In genomic region chr5:141879941-141880738, GRCh38 we compare ENCODE assay signal across 13 cellular contexts. TPM values are rescaled to one million over a fixed set of nuclear protein-coding genes. Genes with fewer than 3 reads are reported as not detected.
DNase-seq lines count a peak whose midpoint lies in the region; ATAC-seq lines count a peak whose summit lies in the region.
"Had no signal": no experiment of that assay in that cellular context is flagged by ENCODE, and none has a peak within 500 bp of the region (broad histone marks: within the 10 kb centered on the region; RNA-seq: fewer than 3 reads in every experiment).

No MANE protein-coding gene starts in this region.

- H3K9me3 Mint-ChIP-seq in T-helper 1 cell treated with Interleukin-12 subunit alpha and Interleukin-12 subunit beta and Interleukin-4 antibody, amounts not matched to agents 30 μg/mL and 1 μg/mL, for 36 hours: no peaks in the 10 kb centered on the region
- no peaks in the 10 kb centered on the region for H3K9me3 Mint-ChIP-seq in stimulated activated effector memory CD8-positive, alpha-beta T cell treated with anti-CD3 and anti-CD28 coated beads, Interleukin-12 subunit alpha, Interleukin-12 subunit beta, amount 100 ng/mL, for 72 hours
- H3K9me3 Mint-ChIP-seq: IgD-negative memory B cell had no signal

- peak overlapping the region; percentile 47 for H3K27ac Mint-ChIP-seq in T-helper 1 cell treated with Interleukin-12 subunit alpha and Interleukin-12 subunit beta and Interleukin-4 antibody, amounts not matched to agents 30 μg/mL and 1 μg/mL, for 36 hours
- H3K27ac Mint-ChIP-seq in stimulated activated effector memory CD8-positive, alpha-beta T cell treated with anti-CD3 and anti-CD28 coated beads, Interleukin-12 subunit alpha, Interleukin-12 subunit beta, amount 100 ng/mL, for 72 hours: peak overlapping the region; percentile 43
- H3K27ac Mint-ChIP-seq: activated CD4-positive, alpha-beta T cell treated with anti-CD3 and anti-CD28 coated beads for 36 hours had no signal

- ATAC-seq in left lobe of liver: no peak
- no peak for ATAC-seq in stimulated activated effector memory CD8-positive, alpha-beta T cell treated with anti-CD3 and anti-CD28 coated beads, Interleukin-12 subunit alpha, Interleukin-12 subunit beta, amount 100 ng/mL, for 72 hours
- ATAC-seq in GM19452 (IDR thresholded peaks at IDR 0.05; ENCODE audit: unreplicated experiment): no peak

- no peak overlapping the region for H3K4me3 Mint-ChIP-seq in T-helper 1 cell treated with Interleukin-12 subunit alpha and Interleukin-12 subunit beta and Interleukin-4 antibody, amounts not matched to agents 30 μg/mL and 1 μg/mL, for 36 hours
- no peak overlapping the region for H3K4me3 Mint-ChIP-seq in stimulated activated effector memory CD8-positive, alpha-beta T cell treated with anti-CD3 and anti-CD28 coated beads, Interleukin-12 subunit alpha, Interleukin-12 subunit beta, amount 100 ng/mL, for 72 hours

- H3K27ac ChIP-seq in angular gyrus (ENCODE audit: low read depth, low read length): peak overlapping the region; percentile 92
- H3K27ac ChIP-seq: A549, vagina had no signal

- DNase-seq in T-helper 1 cell: no peak
- DNase-seq in left lobe of liver (ENCODE audit: low spot score): peak; percentile 37
- DNase-seq in stimulated activated effector memory CD8-positive, alpha-beta T cell treated with anti-CD3 and anti-CD28 coated beads, Interleukin-12 subunit alpha, Interleukin-12 subunit beta, amount 100 ng/mL, for 72 hours (ENCODE audit: low spot score in 2 of 2): no peak
- no peak for DNase-seq in SKM-1 (lab: John Stamatoyannopoulos, UW; ENCODE audit: unreplicated experiment)
- no peak for DNase-seq in NCI-H82 (lab: John Stamatoyannopoulos, UW)
- DNase-seq: activated CD4-positive, alpha-beta T cell treated with anti-CD3 and anti-CD28 coated beads for 36 hours; NCI-H2171 treated with DMSO at 0.1 percent for 48 hours had no signal

- H3K27me3 Mint-ChIP-seq in T-helper 1 cell treated with Interleukin-12 subunit alpha and Interleukin-12 subunit beta and Interleukin-4 antibody, amounts not matched to agents 30 μg/mL and 1 μg/mL, for 36 hours (ENCODE audit: low read depth): peaks cover 84% of the 10 kb centered on the region

- H3K4me1 Mint-ChIP-seq in T-helper 1 cell treated with Interleukin-12 subunit alpha and Interleukin-12 subunit beta and Interleukin-4 antibody, amounts not matched to agents 30 μg/mL and 1 μg/mL, for 36 hours (ENCODE audit: low read depth): peaks cover 24% of the 10 kb centered on the region
- H3K4me1 Mint-ChIP-seq in stimulated activated effector memory CD8-positive, alpha-beta T cell treated with anti-CD3 and anti-CD28 coated beads, Interleukin-12 subunit alpha, Interleukin-12 subunit beta, amount 100 ng/mL, for 72 hours: peaks cover 35% of the 10 kb centered on the region

- peaks cover 2% of the 10 kb centered on the region for H3K36me3 Mint-ChIP-seq in T-helper 1 cell treated with Interleukin-12 subunit alpha and Interleukin-12 subunit beta and Interleukin-4 antibody, amounts not matched to agents 30 μg/mL and 1 μg/mL, for 36 hours (ENCODE audit: low read depth)
- no peaks in the 10 kb centered on the region for H3K36me3 Mint-ChIP-seq in stimulated activated effector memory CD8-positive, alpha-beta T cell treated with anti-CD3 and anti-CD28 coated beads, Interleukin-12 subunit alpha, Interleukin-12 subunit beta, amount 100 ng/mL, for 72 hours
- H3K36me3 Mint-ChIP-seq: IgD-negative memory B cell had no signal

RNA-seq across cellular contexts. Expression of gene PCDH1, which starts 1.9 kb away (rescaled TPM):
- 33.2 TPM for total RNA-seq in left lobe of liver
- total RNA-seq: activated CD4-positive, alpha-beta T cell treated with anti-CD3 and anti-CD28 coated beads for 36 hours had no signal

RNA-seq across cellular contexts. Expression of gene DELE1, which starts 43.5 kb away (rescaled TPM):
- 37.8 TPM for total RNA-seq in left lobe of liver
